Comparison of ENCODE assay signal across 21 cellular contexts in genomic region chr1:39727221-39727931, GRCh38. TPM values are rescaled to one million over a fixed set of nuclear protein-coding genes. Genes with fewer than 3 reads are reported as not detected.
DNase-seq lines count a peak whose midpoint lies in the region; ATAC-seq lines count a peak whose summit lies in the region.
"Had no signal": no experiment of that assay in that cellular context is flagged by ENCODE, and none has a peak within 500 bp of the region (broad histone marks: within the 10 kb centered on the region; RNA-seq: fewer than 3 reads in every experiment).

No MANE protein-coding gene starts in this region.

- no peaks in the 10 kb centered on the region for H3K36me3 Mint-ChIP-seq in activated T-cell treated with anti-CD3 and anti-CD28 coated beads, Interleukin-2, amount 50 U/mL, for 72 hours (ENCODE audit: insufficient read depth in 2 of 2)
- no peaks in the 10 kb centered on the region for H3K36me3 Mint-ChIP-seq in activated T-helper 1 cell treated with anti-CD3 and anti-CD28 coated beads, Interleukin-12 subunit alpha, Interleukin-12 subunit beta, Interleukin-2, Interleukin-4 antibody, amounts not matched to agents 30 ng/mL and 10 ng/mL and 1 ng/mL, durations not matched to agents 14 hours and 24 hours and 36 hours (ENCODE audit: low read depth)
- no peaks in the 10 kb centered on the region for H3K36me3 Mint-ChIP-seq in stimulated activated memory B cell treated with anti-CD40 and anti-IgM and Interleukin-4, amounts not matched to agents 10 μg/mL and 1 μg/mL and 100 μg/mL, for 72 hours
- H3K36me3 Mint-ChIP-seq: brain, T-cell, WTC11 had no signal

- no peak overlapping the region for H3K27ac Mint-ChIP-seq in activated T-cell treated with anti-CD3 and anti-CD28 coated beads, Interleukin-2, amount 50 U/mL, for 72 hours
- peak overlapping the region; percentile 55 for H3K27ac Mint-ChIP-seq in activated T-helper 1 cell treated with anti-CD3 and anti-CD28 coated beads, Interleukin-12 subunit alpha, Interleukin-12 subunit beta, Interleukin-2, Interleukin-4 antibody, amounts not matched to agents 30 ng/mL and 10 ng/mL and 1 ng/mL, durations not matched to agents 14 hours and 24 hours and 36 hours
- peak overlapping the region; percentile 70 for H3K27ac Mint-ChIP-seq in stimulated activated memory B cell treated with anti-CD40 and anti-IgM and Interleukin-4, amounts not matched to agents 10 μg/mL and 1 μg/mL and 100 μg/mL, for 72 hours
- H3K27ac Mint-ChIP-seq: brain, WTC11 had no signal

- peaks cover 32% of the 10 kb centered on the region for H3K4me1 Mint-ChIP-seq in activated T-cell treated with anti-CD3 and anti-CD28 coated beads, Interleukin-2, amount 50 U/mL, for 72 hours (ENCODE audit: low read depth)
- H3K4me1 Mint-ChIP-seq in activated T-helper 1 cell treated with anti-CD3 and anti-CD28 coated beads, Interleukin-12 subunit alpha, Interleukin-12 subunit beta, Interleukin-2, Interleukin-4 antibody, amounts not matched to agents 30 ng/mL and 10 ng/mL and 1 ng/mL, durations not matched to agents 14 hours and 24 hours and 36 hours (ENCODE audit: low read depth): peaks cover 31% of the 10 kb centered on the region
- peaks cover 28% of the 10 kb centered on the region for H3K4me1 Mint-ChIP-seq in stimulated activated memory B cell treated with anti-CD40 and anti-IgM and Interleukin-4, amounts not matched to agents 10 μg/mL and 1 μg/mL and 100 μg/mL, for 72 hours
- H3K4me1 Mint-ChIP-seq: brain, WTC11 had no signal

- peak; percentile 19 to 37 for ATAC-seq in activated T-cell treated with anti-CD3 and anti-CD28 coated beads, Interleukin-2, amount 50 U/mL, for 72 hours (replicated peaks in 1 of 2)
- peak; percentile 44 for ATAC-seq in GM19395 (IDR thresholded peaks at IDR 0.05; ENCODE audit: unreplicated experiment)
- ATAC-seq in stimulated activated memory B cell treated with anti-CD40 and anti-IgM and Interleukin-4, amounts not matched to agents 10 μg/mL and 1 μg/mL and 100 μg/mL, for 72 hours: peak; percentile 66
- ATAC-seq: gastroesophageal sphincter, left lung, right lobe of liver, T-cell, WTC11 had no signal

- H3K4me3 Mint-ChIP-seq in activated T-cell treated with anti-CD3 and anti-CD28 coated beads, Interleukin-2, amount 50 U/mL, for 72 hours: peak overlapping the region; percentile 47
- H3K4me3 Mint-ChIP-seq in activated T-helper 1 cell treated with anti-CD3 and anti-CD28 coated beads, Interleukin-12 subunit alpha, Interleukin-12 subunit beta, Interleukin-2, Interleukin-4 antibody, amounts not matched to agents 30 ng/mL and 10 ng/mL and 1 ng/mL, durations not matched to agents 14 hours and 24 hours and 36 hours: peak overlapping the region; percentile 45
- H3K4me3 Mint-ChIP-seq in stimulated activated memory B cell treated with anti-CD40 and anti-IgM and Interleukin-4, amounts not matched to agents 10 μg/mL and 1 μg/mL and 100 μg/mL, for 72 hours: peak overlapping the region; percentile 82
- H3K4me3 Mint-ChIP-seq: brain, T-cell, WTC11 had no signal

- no peak for DNase-seq in activated T-cell treated with anti-CD3 and anti-CD28 coated beads, Interleukin-2, amount 50 U/mL, for 72 hours
- no peak for DNase-seq in activated T-cell treated with anti-CD3 and anti-CD28 coated beads, Interleukin-2, amount 50 U/mL, for 1 hour
- no peak for DNase-seq in activated T-helper 1 cell treated with anti-CD3 and anti-CD28 coated beads, Interleukin-12 subunit alpha, Interleukin-12 subunit beta, Interleukin-2, Interleukin-4 antibody, amounts not matched to agents 30 ng/mL and 10 ng/mL and 1 ng/mL, durations not matched to agents 14 hours and 24 hours and 36 hours (ENCODE audit: low spot score)
- DNase-seq in stimulated activated CD4-positive, alpha-beta T cell treated with anti-CD3 and anti-CD28 coated beads, Interleukin-4, amount 100 ng/mL, for 24 hours: no peak
- DNase-seq in HT-29 (ENCODE audit: low spot score): no peak
- DNase-seq in NCI-H1694 (lab: John Stamatoyannopoulos, UW): no peak
- DNase-seq: left lung; MG63; NCI-H187; NCI-H345; right lobe of liver; stimulated activated CD4-positive, alpha-beta T cell treated with anti-CD3 and anti-CD28 coated beads, Interleukin-2, amount 100 ng/mL, for 24 hours; T-cell had no signal

- H3K9me3 Mint-ChIP-seq in activated T-cell treated with anti-CD3 and anti-CD28 coated beads, Interleukin-2, amount 50 U/mL, for 72 hours: no peaks in the 10 kb centered on the region
- H3K9me3 Mint-ChIP-seq in activated T-helper 1 cell treated with anti-CD3 and anti-CD28 coated beads, Interleukin-12 subunit alpha, Interleukin-12 subunit beta, Interleukin-2, Interleukin-4 antibody, amounts not matched to agents 30 ng/mL and 10 ng/mL and 1 ng/mL, durations not matched to agents 14 hours and 24 hours and 36 hours: no peaks in the 10 kb centered on the region
- H3K9me3 Mint-ChIP-seq in stimulated activated memory B cell treated with anti-CD40 and anti-IgM and Interleukin-4, amounts not matched to agents 10 μg/mL and 1 μg/mL and 100 μg/mL, for 72 hours: no peaks in the 10 kb centered on the region
- H3K9me3 Mint-ChIP-seq: activated naive CD4-positive, alpha-beta T cell treated with anti-CD3 and anti-CD28 coated beads, Interleukin-2, amount 50 U/mL, for 72 hours; T-cell; WTC11 had no signal

- intact Hi-C loops in activated T-helper 1 cell treated with anti-CD3 and anti-CD28 coated beads, Interleukin-12 subunit alpha, Interleukin-12 subunit beta, Interleukin-2, Interleukin-4 antibody, amounts not matched to agents 30 ng/mL and 10 ng/mL and 1 ng/mL, durations not matched to agents 14 hours and 24 hours and 36 hours (cut with micrococcal nuclease): loop anchor here (10.0 kb wide), 1 partner anchor 323 kb away; no protein-coding TSS in a partner anchor

- peaks cover 74% of the 10 kb centered on the region for H3K27me3 Mint-ChIP-seq in activated T-cell treated with anti-CD3 and anti-CD28 coated beads, Interleukin-2, amount 50 U/mL, for 72 hours (ENCODE audit: low read depth)
- H3K27me3 Mint-ChIP-seq in activated T-helper 1 cell treated with anti-CD3 and anti-CD28 coated beads, Interleukin-12 subunit alpha, Interleukin-12 subunit beta, Interleukin-2, Interleukin-4 antibody, amounts not matched to agents 30 ng/mL and 10 ng/mL and 1 ng/mL, durations not matched to agents 14 hours and 24 hours and 36 hours (ENCODE audit: insufficient read depth): peaks cover 31% of the 10 kb centered on the region
- H3K27me3 Mint-ChIP-seq in stimulated activated memory B cell treated with anti-CD40 and anti-IgM and Interleukin-4, amounts not matched to agents 10 μg/mL and 1 μg/mL and 100 μg/mL, for 72 hours: peaks cover 65% of the 10 kb centered on the region

RNA-seq across cellular contexts. Expression of gene PPIE, which starts 11.3 kb away (rescaled TPM):
- 10 to 100 TPM; 47.3 to 54.6 TPM for total RNA-seq in activated T-cell treated with anti-CD3 and anti-CD28 coated beads, Interleukin-2, amount 50 U/mL, for 72 hours
- total RNA-seq in activated T-helper 1 cell treated with anti-CD3 and anti-CD28 coated beads, Interleukin-12 subunit alpha, Interleukin-12 subunit beta, Interleukin-2, Interleukin-4 antibody, amounts not matched to agents 30 ng/mL and 10 ng/mL and 1 ng/mL, durations not matched to agents 14 hours and 24 hours and 36 hours: 68.1 and 75.0 TPM in 2 replicates
- 34.8 and 38.8 TPM in 2 replicates for total RNA-seq in HT-29 (2014; rRNA removed; shearing (Covaris generic))

RNA-seq across cellular contexts. Expression of gene HPCAL4, which starts 36.1 kb away (rescaled TPM):
- under 1 TPM; 0.35 to 0.86 TPM for total RNA-seq in activated T-cell treated with anti-CD3 and anti-CD28 coated beads, Interleukin-2, amount 50 U/mL, for 72 hours
- total RNA-seq in activated T-helper 1 cell treated with anti-CD3 and anti-CD28 coated beads, Interleukin-12 subunit alpha, Interleukin-12 subunit beta, Interleukin-2, Interleukin-4 antibody, amounts not matched to agents 30 ng/mL and 10 ng/mL and 1 ng/mL, durations not matched to agents 14 hours and 24 hours and 36 hours: 0.69 and 0.75 TPM in 2 replicates
- not detected in 2 replicates for total RNA-seq in HT-29 (2014; rRNA removed; shearing (Covaris generic))
- total RNA-seq: dermis microvascular lymphatic vessel endothelial cell, right lobe of liver had no signal

RNA-seq across cellular contexts. Expression of gene OXCT2, which starts 43.8 kb away (rescaled TPM):
- 1 to 10 TPM; 2.9 TPM for total RNA-seq in activated T-cell treated with anti-CD3 and anti-CD28 coated beads, Interleukin-2, amount 50 U/mL, for 72 hours
- total RNA-seq in activated T-helper 1 cell treated with anti-CD3 and anti-CD28 coated beads, Interleukin-12 subunit alpha, Interleukin-12 subunit beta, Interleukin-2, Interleukin-4 antibody, amounts not matched to agents 30 ng/mL and 10 ng/mL and 1 ng/mL, durations not matched to agents 14 hours and 24 hours and 36 hours: 1.6 and 1.7 TPM in 2 replicates
- total RNA-seq in HT-29 (2014; rRNA removed; shearing (Covaris generic)): 3.4 and 4.6 TPM in 2 replicates

RNA-seq across cellular contexts. Expression of gene NT5C1A, which starts 55.5 kb away (rescaled TPM):
- total RNA-seq in activated T-cell treated with anti-CD3 and anti-CD28 coated beads, Interleukin-2, amount 50 U/mL, for 72 hours: under 1 TPM in 1 of 2 donors, not detected in 1; 0.29 TPM
- total RNA-seq in activated T-helper 1 cell treated with anti-CD3 and anti-CD28 coated beads, Interleukin-12 subunit alpha, Interleukin-12 subunit beta, Interleukin-2, Interleukin-4 antibody, amounts not matched to agents 30 ng/mL and 10 ng/mL and 1 ng/mL, durations not matched to agents 14 hours and 24 hours and 36 hours: 2.8 TPM in 2 replicates
- not detected in 2 replicates for total RNA-seq in HT-29 (2014; rRNA removed; shearing (Covaris generic))
- total RNA-seq: dermis microvascular lymphatic vessel endothelial cell, epithelial cell of proximal tubule, right lobe of liver, WTC11 had no signal
